ENCODE assay signal across 14 cellular contexts in genomic region chr5:132470596-132470995, GRCh38. TPM values are rescaled to one million over a fixed set of nuclear protein-coding genes. Genes with fewer than 3 reads are reported as not detected.
DNase-seq lines count a peak whose midpoint lies in the region; TF ChIP-seq lines count a peak whose summit lies in the region.
"Had no signal": no experiment of that assay in that cellular context is flagged by ENCODE, and none has a peak within 500 bp of the region (broad histone marks: within the 10 kb centered on the region; RNA-seq: fewer than 3 reads in every experiment).

No MANE protein-coding gene starts in this region.

- no peak for TF ChIP-seq CTCF in GM13977 (IDR thresholded peaks at IDR 0.05; ENCODE audit: extremely low read depth, insufficient read depth, missing control alignments)

- H3K4me1 Mint-ChIP-seq in activated naive CD4-positive, alpha-beta T cell treated with anti-CD3 and anti-CD28 coated beads for 36 hours (ENCODE audit: low read depth) = peaks cover 74% of the 10 kb centered on the region

- peak; percentile 2 for DNase-seq in activated naive CD4-positive, alpha-beta T cell treated with anti-CD3 and anti-CD28 coated beads for 36 hours
- no peak for DNase-seq in activated naive CD4-positive, alpha-beta T cell (lab: John Stamatoyannopoulos, UW)
- DNase-seq in SJCRH30 (no peak), mesenchymal stem cell (no peak), HUDEP-2 (lab: John Stamatoyannopoulos, UW; ENCODE audit: unreplicated experiment in 76 of 76) (no peak), GM13977 (ENCODE audit: low spot score) (no peak)
- DNase-seq in NK-92 treated with Interleukin-12 subunit alpha and Interleukin-12 subunit beta, amount 100 ng/mL, for 24 hours (lab: John Stamatoyannopoulos, UW) = no peak
- DNase-seq: DMS79, mammary epithelial cell, NCI-H2107 had no signal

- H3K23ac ChIP-seq in mesenchymal stem cell (ENCODE audit: low read length in 2 of 2) = no peak overlapping the region

- H3K27ac ChIP-seq in SJCRH30 (peak overlapping the region; percentile 57), mesenchymal stem cell (ENCODE audit: low read length, poor library complexity, severe bottlenecking) (peak overlapping the region; percentile 22), thymus (ENCODE audit: low read depth) (peak overlapping the region; percentile 43)
- H3K27ac ChIP-seq: dorsolateral prefrontal cortex, pancreas, tibial nerve had no signal

- intact Hi-C loops in activated naive CD4-positive, alpha-beta T cell treated with anti-CD3 and anti-CD28 coated beads for 36 hours (cut with micrococcal nuclease) = no loop called here

- peaks cover 6% of the 10 kb centered on the region; the same call in 1 of the 2 replicates for H3K9me3 ChIP-seq in SJCRH30 (replicated peaks)
- no peaks in the 10 kb centered on the region for H3K9me3 ChIP-seq in mesenchymal stem cell (ENCODE audit: control insufficient read depth, low read length)
- no peaks in the 10 kb centered on the region for H3K9me3 ChIP-seq in thymus (ENCODE audit: control insufficient read depth)
- H3K9me3 ChIP-seq: pancreas, tibial nerve had no signal

- 100% methylated on average over 1 of the region's 1 CpG for WGBS in mesenchymal stem cell
- 95% methylated on average over 1 of the region's 1 CpG for WGBS in thymus

- H3K4me3 ChIP-seq in SJCRH30 = no peak overlapping the region
- H3K4me3 ChIP-seq in mesenchymal stem cell (ENCODE audit: insufficient read depth in 1 of 2, low read depth in 1 of 2, low read length in 2 of 2) = no peak overlapping the region
- no peak overlapping the region for H3K4me3 ChIP-seq in thymus (ENCODE audit: low read length)
- H3K4me3 ChIP-seq: dorsolateral prefrontal cortex, pancreas, tibial nerve had no signal

- peak overlapping the region; percentile 76 to 83 for H3K18ac ChIP-seq in mesenchymal stem cell (ENCODE audit: low read depth in 1 of 2, low read length in 2 of 2)

- no peaks in the 10 kb centered on the region for H3K27me3 Mint-ChIP-seq in activated naive CD4-positive, alpha-beta T cell treated with anti-CD3 and anti-CD28 coated beads for 36 hours (ENCODE audit: low read depth)

- peaks cover 9% of the 10 kb centered on the region for H3K36me3 Mint-ChIP-seq in activated naive CD4-positive, alpha-beta T cell treated with anti-CD3 and anti-CD28 coated beads for 36 hours (ENCODE audit: low read depth)

- peaks cover 7% of the 10 kb centered on the region for H3K79me1 ChIP-seq in mesenchymal stem cell (replicated peaks; ENCODE audit: low read length, poor library complexity, severe bottlenecking)

- H4K8ac ChIP-seq in mesenchymal stem cell (ENCODE audit: low read length) = peak overlapping the region; percentile 59

- no peak overlapping the region for H3K14ac ChIP-seq in mesenchymal stem cell (ENCODE audit: low read length in 2 of 2)

- no peaks in the 10 kb centered on the region for H3K36me3 ChIP-seq in SJCRH30
- peaks cover 0 to 4% of the 10 kb centered on the region in 2 experiments for H3K36me3 ChIP-seq in mesenchymal stem cell (ENCODE audit: control insufficient read depth in 1 of 2, insufficient read depth in 2 of 2, low read depth in 1 of 2, low read length in 2 of 2)
- H3K36me3 ChIP-seq in thymus (ENCODE audit: control insufficient read depth, insufficient read depth) = peaks cover 11% of the 10 kb centered on the region
- H3K36me3 ChIP-seq: pancreas had no signal

- no peaks in the 10 kb centered on the region for H3K9me3 Mint-ChIP-seq in activated naive CD4-positive, alpha-beta T cell treated with anti-CD3 and anti-CD28 coated beads for 36 hours

- no peaks in the 10 kb centered on the region for H3K27me3 ChIP-seq in SJCRH30
- no peaks in the 10 kb centered on the region for H3K27me3 ChIP-seq in mesenchymal stem cell (ENCODE audit: control insufficient read depth in 1 of 2, insufficient read depth in 1 of 2, low read length in 2 of 2)
- no peaks in the 10 kb centered on the region for H3K27me3 ChIP-seq in thymus (ENCODE audit: control insufficient read depth, insufficient read depth)
- H3K27me3 ChIP-seq: dorsolateral prefrontal cortex, pancreas, tibial nerve had no signal

- H2BK5ac ChIP-seq in mesenchymal stem cell (ENCODE audit: low read depth, low read length, poor library complexity, severe bottlenecking) = no peak overlapping the region

- peak overlapping the region; percentile 60 for H2BK15ac ChIP-seq in mesenchymal stem cell (ENCODE audit: low read depth, poor library complexity, severe bottlenecking)

- H3K27ac Mint-ChIP-seq in activated naive CD4-positive, alpha-beta T cell treated with anti-CD3 and anti-CD28 coated beads for 36 hours = no peak overlapping the region

- in situ Hi-C loops in GM13977 (cut with MboI; ENCODE audit: low pct_unique_long_range_greater_than_20kb, low sequenced_read_pairs, unreplicated experiment) = loop anchor here (10.0 kb wide), 1 partner anchor 46 kb away; no protein-coding TSS in a partner anchor

- H2BK120ac ChIP-seq in mesenchymal stem cell (ENCODE audit: low read depth, low read length) = no peak overlapping the region

- peak overlapping the region; percentile 89 for H2AK5ac ChIP-seq in mesenchymal stem cell (ENCODE audit: low read length, severe bottlenecking)

- CTCF ChIA-PET in activated naive CD4-positive, alpha-beta T cell treated with anti-CD3 and anti-CD28 coated beads for 36 hours (lab: Charles Lee) = interaction anchor here (0.6 to 2.7 kb wide), 5 partner anchors 10 to 84 kb away, joined by 3 to 10 read pairs (median 3); no protein-coding TSS in a partner anchor

- H3K4ac ChIP-seq in mesenchymal stem cell (ENCODE audit: low read depth in 1 of 2, low read length in 2 of 2) = peak overlapping the region; percentile 71 to 83

- no peak overlapping the region for H3K9ac ChIP-seq in mesenchymal stem cell (ENCODE audit: low read length)

- H3K4me1 ChIP-seq in SJCRH30 (peaks cover 53% of the 10 kb centered on the region), mesenchymal stem cell (ENCODE audit: control insufficient read depth, insufficient read depth, low read depth, low read length) (peaks cover 45% of the 10 kb centered on the region), thymus (ENCODE audit: control insufficient read depth, insufficient read depth, low read length) (peaks cover 32% of the 10 kb centered on the region)

- no peak overlapping the region for H2AFZ ChIP-seq in mesenchymal stem cell (ENCODE audit: low read depth, low read length)

- no peak overlapping the region for H3K4me3 Mint-ChIP-seq in activated naive CD4-positive, alpha-beta T cell treated with anti-CD3 and anti-CD28 coated beads for 36 hours

- H3K4me2 ChIP-seq in mesenchymal stem cell (ENCODE audit: low read length, poor library complexity, severe bottlenecking) = no peak overlapping the region

- H4K91ac ChIP-seq in mesenchymal stem cell (ENCODE audit: low read length) = peak overlapping the region; percentile 90

- H2BK12ac ChIP-seq in mesenchymal stem cell (ENCODE audit: low read length in 2 of 2) = peak overlapping the region; percentile 91 to 95

RNA-seq across cellular contexts. Expression of gene IRF1, which starts 20.0 kb away (rescaled TPM):
- 10 to 100 TPM; 84.3 to 88.4 TPM for total RNA-seq in activated naive CD4-positive, alpha-beta T cell treated with anti-CD3 and anti-CD28 coated beads for 36 hours
- total RNA-seq in SJCRH30 (2014; rRNA removed; shearing (Covaris generic)) = 13.9 and 14.1 TPM in 2 replicates
- polyA plus RNA-seq in mesenchymal stem cell (2013, experiment 1 of 2) = 33.6 TPM
- 35.8 TPM for polyA plus RNA-seq in mesenchymal stem cell (2013, experiment 2 of 2)
- polyA plus RNA-seq in thymus = 47.7 TPM
